32 cellular contexts compared by ENCODE assay signal in the genomic region with DNA sequence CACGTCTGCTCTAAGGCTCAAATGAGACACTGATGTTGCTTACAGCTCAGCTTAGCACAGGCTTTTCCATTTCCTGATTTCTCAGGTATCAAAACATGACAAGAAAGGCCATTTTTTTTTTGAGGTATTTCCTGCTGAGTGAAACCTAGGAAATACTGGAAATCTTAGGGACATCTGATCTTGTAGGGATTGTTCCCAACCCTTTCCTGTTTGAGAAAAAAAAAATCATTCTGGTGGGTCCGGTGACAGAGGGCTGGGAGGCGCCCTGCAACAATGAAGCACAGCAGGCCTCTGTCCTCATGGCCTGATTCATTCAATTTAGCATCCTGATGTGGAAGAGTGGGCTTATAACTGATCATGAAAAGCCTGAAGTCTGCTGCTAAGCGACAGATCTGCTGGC. TPM values are rescaled to one million over a fixed set of nuclear protein-coding genes. Genes with fewer than 3 reads are reported as not detected.
"Had no signal": no experiment of that assay in that cellular context is flagged by ENCODE, and none has a peak within 500 bp of the region (broad histone marks: within the 10 kb centered on the region; RNA-seq: fewer than 3 reads in every experiment).

No MANE protein-coding gene starts in this region.

- H3K4me3 Mint-ChIP-seq: activated B cell treated with CpG ODN at 0.5 μM for 24 hours; activated CD8-positive, alpha-beta T cell treated with anti-CD3 and anti-CD28 coated beads for 36 hours; activated naive CD8-positive, alpha-beta T cell treated with anti-CD3 and anti-CD28 coated beads, Interleukin-2, amount 10 ng/mL, durations not matched to agents 7 days and 5 days; activated T-cell treated with anti-CD3 and anti-CD28 coated beads, Interleukin-2, amount 50 U/mL, for 72 hours; natural killer cell treated with Interleukin-12 subunit alpha and Interleukin-12 subunit beta and Interleukin-15 and Interleukin-18, amount 100 ng/mL, for 72 hours; stimulated activated naive B cell treated with anti-CD40 and anti-IgM and Interleukin-4, amounts not matched to agents 10 μg/mL and 1 μg/mL and 100 μg/mL, for 72 hours; T-helper 2 cell treated with Interferon-gamma antibody and Interleukin-4, amounts not matched to agents 5 μg/mL and 100 μg/mL, for 36 hours had no signal

- ATAC-seq: activated CD8-positive, alpha-beta T cell treated with anti-CD3 and anti-CD28 coated beads for 36 hours; activated T-cell treated with anti-CD3 and anti-CD28 coated beads, Interleukin-2, amount 50 U/mL, for 72 hours; foreskin keratinocyte; left colon; mucosa of descending colon; natural killer cell treated with Interleukin-12 subunit alpha and Interleukin-12 subunit beta and Interleukin-15 and Interleukin-18, amount 100 ng/mL, for 72 hours; pancreas; stimulated activated naive B cell treated with anti-CD40 and anti-IgM and Interleukin-4, amounts not matched to agents 10 μg/mL and 1 μg/mL and 100 μg/mL, for 72 hours; upper lobe of right lung had no signal

- H3K27me3 Mint-ChIP-seq: activated B cell treated with CpG ODN at 0.5 μM for 24 hours; activated CD8-positive, alpha-beta T cell treated with anti-CD3 and anti-CD28 coated beads for 36 hours; activated naive CD8-positive, alpha-beta T cell treated with anti-CD3 and anti-CD28 coated beads, Interleukin-2, amount 10 ng/mL, durations not matched to agents 7 days and 5 days; natural killer cell treated with Interleukin-12 subunit alpha and Interleukin-12 subunit beta and Interleukin-15 and Interleukin-18, amount 100 ng/mL, for 72 hours; stimulated activated naive B cell treated with anti-CD40 and anti-IgM and Interleukin-4, amounts not matched to agents 10 μg/mL and 1 μg/mL and 100 μg/mL, for 72 hours had no signal

- DNase-seq: activated B cell treated with CpG ODN at 0.5 μM for 24 hours; activated CD4-positive, alpha-beta T cell treated with anti-CD3 and anti-CD28 coated beads, Interleukin-2, amount 50 U/mL, for 1 hour; activated CD8-positive, alpha-beta T cell treated with anti-CD3 and anti-CD28 coated beads for 36 hours; activated effector memory CD4-positive, alpha-beta T cell treated with Interleukin-2 at 50 U/mL for 16 hours; activated naive CD4-positive, alpha-beta T cell treated with Interleukin-2 at 50 U/mL for 16 hours; activated naive CD8-positive, alpha-beta T cell treated with anti-CD3 and anti-CD28 coated beads, Interleukin-2, amount 10 ng/mL, durations not matched to agents 7 days and 5 days; activated T-cell treated with anti-CD3 and anti-CD28 coated beads for 4 hours; activated T-cell treated with anti-CD3 and anti-CD28 coated beads, Interleukin-2, amount 50 U/mL, for 72 hours; brain microvascular endothelial cell; caudate nucleus; cortex of kidney; foreskin keratinocyte; left colon; mesendoderm; mucosa of descending colon; pancreas; stimulated activated CD4-positive, alpha-beta T cell treated with anti-CD3 and anti-CD28 coated beads, Interleukin-15, amount 100 ng/mL, for 24 hours; stimulated activated CD4-positive, alpha-beta T cell treated with anti-CD3 and anti-CD28 coated beads, Interleukin-2, amount 100 ng/mL, for 24 hours; stimulated activated naive B cell treated with anti-CD40 and anti-IgM and Interleukin-4, amounts not matched to agents 10 μg/mL and 1 μg/mL and 100 μg/mL, for 72 hours; stomach; T-helper 1 cell; tibial artery; upper lobe of right lung had no signal

- FAIRE-seq: keratinocyte, pancreas had no signal

- H3K4me3 ChIP-seq: ascending aorta, esophagus muscularis mucosa, lung, mucosa of descending colon, pancreas, prostate gland, stomach, tibial artery, upper lobe of right lung had no signal

- H3K27ac ChIP-seq: ascending aorta, brain microvascular endothelial cell, esophagus muscularis mucosa, foreskin keratinocyte, pancreas, prostate gland, stomach, tibial artery, upper lobe of right lung had no signal

- H3K27ac Mint-ChIP-seq: activated B cell treated with CpG ODN at 0.5 μM for 24 hours; activated CD8-positive, alpha-beta T cell treated with anti-CD3 and anti-CD28 coated beads for 36 hours; activated naive CD8-positive, alpha-beta T cell treated with anti-CD3 and anti-CD28 coated beads, Interleukin-2, amount 10 ng/mL, durations not matched to agents 7 days and 5 days; activated T-cell treated with anti-CD3 and anti-CD28 coated beads, Interleukin-2, amount 50 U/mL, for 72 hours; natural killer cell treated with Interleukin-12 subunit alpha and Interleukin-12 subunit beta and Interleukin-15 and Interleukin-18, amount 100 ng/mL, for 72 hours; stimulated activated naive B cell treated with anti-CD40 and anti-IgM and Interleukin-4, amounts not matched to agents 10 μg/mL and 1 μg/mL and 100 μg/mL, for 72 hours; T-helper 2 cell treated with Interferon-gamma antibody and Interleukin-4, amounts not matched to agents 5 μg/mL and 100 μg/mL, for 36 hours had no signal

- H3K9me3 Mint-ChIP-seq: activated B cell treated with CpG ODN at 0.5 μM for 24 hours; activated CD8-positive, alpha-beta T cell treated with anti-CD3 and anti-CD28 coated beads for 36 hours; activated naive CD8-positive, alpha-beta T cell treated with anti-CD3 and anti-CD28 coated beads, Interleukin-2, amount 10 ng/mL, durations not matched to agents 7 days and 5 days; natural killer cell treated with Interleukin-12 subunit alpha and Interleukin-12 subunit beta and Interleukin-15 and Interleukin-18, amount 100 ng/mL, for 72 hours; stimulated activated naive B cell treated with anti-CD40 and anti-IgM and Interleukin-4, amounts not matched to agents 10 μg/mL and 1 μg/mL and 100 μg/mL, for 72 hours; T-helper 2 cell treated with Interferon-gamma antibody and Interleukin-4, amounts not matched to agents 5 μg/mL and 100 μg/mL, for 36 hours had no signal

- H3K27me3 ChIP-seq: ascending aorta, brain microvascular endothelial cell, esophagus muscularis mucosa, foreskin keratinocyte, pancreas, stomach, tibial artery, upper lobe of right lung had no signal

- H3K4me1 Mint-ChIP-seq: activated B cell treated with CpG ODN at 0.5 μM for 24 hours; activated naive CD8-positive, alpha-beta T cell treated with anti-CD3 and anti-CD28 coated beads, Interleukin-2, amount 10 ng/mL, durations not matched to agents 7 days and 5 days; stimulated activated naive B cell treated with anti-CD40 and anti-IgM and Interleukin-4, amounts not matched to agents 10 μg/mL and 1 μg/mL and 100 μg/mL, for 72 hours had no signal

- H3K4me1 ChIP-seq: ascending aorta, esophagus muscularis mucosa, foreskin keratinocyte, pancreas, prostate gland, stomach, tibial artery, upper lobe of right lung had no signal

- H3K9me3 ChIP-seq: ascending aorta, esophagus muscularis mucosa, mucosa of descending colon, pancreas, prostate gland, stomach, tibial artery, upper lobe of right lung had no signal

RNA-seq across cellular contexts. Expression of a gene that starts 3.0 kb away (rescaled TPM):
- total RNA-seq: ascending aorta, chondrocyte, glomerular endothelial cell had no signal
- polyA plus RNA-seq: keratinocyte, stomach had no signal
